ENCODE assay signal across 9 cellular contexts in genomic region chr18:76875390-76876330, GRCh38.
DNase-seq lines count a peak whose midpoint lies in the region; ATAC-seq lines count a peak whose summit lies in the region.
"Had no signal": no experiment of that assay in that cellular context is flagged by ENCODE, and none has a peak within 500 bp of the region (broad histone marks: within the 10 kb centered on the region; RNA-seq: fewer than 3 reads in every experiment).

No MANE protein-coding gene starts in this region.

- H3K36me3 Mint-ChIP-seq in activated naive CD8-positive, alpha-beta T cell: peaks cover 10% of the 10 kb centered on the region

- no peak overlapping the region for H3K27ac ChIP-seq in iPS DF 6.9 (ENCODE audit: low read length)

- peak overlapping the region; percentile 85 for H3K27ac Mint-ChIP-seq in activated naive CD8-positive, alpha-beta T cell
- H3K27ac Mint-ChIP-seq: dendritic cell treated with granulocyte-macrophage colony-stimulating factor and Interleukin-4, amounts not matched to agents 40 ng/mL and 50 ng/mL, for 4 days had no signal

- no peaks in the 10 kb centered on the region for H3K9me3 Mint-ChIP-seq in activated naive CD8-positive, alpha-beta T cell (ENCODE audit: low read depth)
- H3K9me3 Mint-ChIP-seq: dendritic cell treated with granulocyte-macrophage colony-stimulating factor and Interleukin-4, amounts not matched to agents 40 ng/mL and 50 ng/mL, for 4 days had no signal

- peak overlapping the region; percentile 15 for H3K4me3 Mint-ChIP-seq in activated naive CD8-positive, alpha-beta T cell
- H3K4me3 Mint-ChIP-seq: dendritic cell treated with granulocyte-macrophage colony-stimulating factor and Interleukin-4, amounts not matched to agents 40 ng/mL and 50 ng/mL, for 4 days had no signal

- DNase-seq in activated T-cell treated with anti-CD3 and anti-CD28 coated beads for 48 hours (ENCODE audit: low read depth): peak; percentile 25
- no peak for DNase-seq in activated T-cell treated with anti-CD3 and anti-CD28 coated beads for 4 hours
- peak; percentile 42 for DNase-seq in NCI-H526 treated with DMSO at 0.1 percent for 48 hours (lab: John Stamatoyannopoulos, UW)
- peak; percentile 54 for DNase-seq in iPS DF 6.9 (ENCODE audit: low read depth, low spot score)
- peak; percentile 39 to 51 for DNase-seq in stimulated activated CD4-positive, alpha-beta T cell treated with anti-CD3 and anti-CD28 coated beads, Interleukin-2, amount 100 ng/mL, for 48 hours
- no peak for DNase-seq in GF-D8 (lab: John Stamatoyannopoulos, UW)

- no peaks in the 10 kb centered on the region for H3K27me3 ChIP-seq in iPS DF 6.9 (ENCODE audit: control insufficient read depth, insufficient read depth, low read length)

- no peaks in the 10 kb centered on the region for H3K27me3 Mint-ChIP-seq in activated naive CD8-positive, alpha-beta T cell
- H3K27me3 Mint-ChIP-seq: dendritic cell treated with granulocyte-macrophage colony-stimulating factor and Interleukin-4, amounts not matched to agents 40 ng/mL and 50 ng/mL, for 4 days had no signal

- H3K9me3 ChIP-seq in iPS DF 6.9 (ENCODE audit: control insufficient read depth, insufficient read depth, low read length): no peaks in the 10 kb centered on the region

- no peak overlapping the region for H3K4me3 ChIP-seq in iPS DF 6.9 (ENCODE audit: low read length)

- ATAC-seq in HG02938 (IDR thresholded peaks at IDR 0.05; ENCODE audit: unreplicated experiment): peak; percentile 59

- H3K4me1 Mint-ChIP-seq in activated naive CD8-positive, alpha-beta T cell (ENCODE audit: low read depth): peaks cover 9% of the 10 kb centered on the region

- no CpG with 5 or more reads among the region's 14 CpGs for WGBS in iPS DF 6.9 (ENCODE audit: insufficient coverage, insufficient read length)

- H3K4me1 ChIP-seq in iPS DF 6.9 (ENCODE audit: control insufficient read depth, insufficient read depth, low read length): no peaks in the 10 kb centered on the region; the same call in 1 of the 2 replicates

- H3K36me3 ChIP-seq in iPS DF 6.9 (ENCODE audit: control insufficient read depth, insufficient read depth, low read length): peaks cover 6% of the 10 kb centered on the region; the same call in 1 of the 2 replicates

Comparison
In these comparisons a context has a peak if more than half of its experiments do, and no peak if none do; other contexts are left out.
1. DNase-seq: peak in activated T-cell treated with anti-CD3 and anti-CD28 coated beads for 48 hours (single experiment), NCI-H526 treated with DMSO at 0.1 percent for 48 hours (single experiment), iPS DF 6.9 (single experiment) and stimulated activated CD4-positive, alpha-beta T cell treated with anti-CD3 and anti-CD28 coated beads, Interleukin-2, amount 100 ng/mL, for 48 hours (2 of 2); none in activated T-cell treated with anti-CD3 and anti-CD28 coated beads for 4 hours (single experiment) and GF-D8 (single experiment).